8 cellular contexts compared by ENCODE assay signal in the genomic region with DNA sequence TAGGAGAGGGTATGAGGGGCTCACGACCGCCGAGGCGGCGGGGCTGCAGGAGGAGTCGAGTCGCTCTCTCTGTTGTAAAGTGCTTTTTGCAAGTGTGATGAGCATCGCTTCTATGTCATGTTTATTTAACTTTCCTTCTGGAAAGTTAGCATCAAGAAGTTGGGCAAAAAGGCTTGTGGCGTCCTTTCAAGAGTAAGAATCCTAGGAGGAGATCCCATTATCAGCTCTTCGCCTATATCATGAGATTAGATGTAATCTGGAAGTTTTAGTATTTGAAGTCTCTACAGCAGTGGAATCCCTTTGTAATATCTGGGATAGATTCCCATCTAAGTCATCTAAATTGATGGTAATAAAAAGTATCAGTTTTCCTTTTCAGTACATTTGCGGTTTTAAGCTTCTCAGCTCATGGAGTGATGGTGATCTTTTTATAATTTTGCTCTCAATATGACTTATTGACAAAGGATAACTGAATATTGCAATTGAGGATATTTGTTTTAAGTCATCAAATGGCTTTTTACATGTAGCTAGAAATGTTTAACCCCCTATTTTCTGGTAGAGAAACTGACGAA. TPM values are rescaled to one million over a fixed set of nuclear protein-coding genes. Genes with fewer than 3 reads are reported as not detected.
DNase-seq lines count a peak whose midpoint lies in the region; ATAC-seq and TF ChIP-seq lines count a peak whose summit lies in the region.

No MANE protein-coding gene starts in this region.

- no peaks in the 10 kb centered on the region for H3K36me3 ChIP-seq in kidney epithelial cell (ENCODE audit: control insufficient read depth, insufficient read depth, low read length)

- peak overlapping the region; percentile 53 for H3K27ac ChIP-seq in temporal lobe (ENCODE audit: low read depth, low read length)

- no peak for ATAC-seq in activated naive CD8-positive, alpha-beta T cell treated with anti-CD3 and anti-CD28 coated beads, Interleukin-2, amount 10 ng/mL, durations not matched to agents 7 days and 5 days (ENCODE audit: low read depth)

- peaks cover 48% of the 10 kb centered on the region for H3K4me1 Mint-ChIP-seq in activated CD4-positive, alpha-beta T cell treated with anti-CD3 and anti-CD28 coated beads, Interleukin-2, amount 10 ng/mL, durations not matched to agents 24 days and 14 days
- H3K4me1 Mint-ChIP-seq in activated naive CD8-positive, alpha-beta T cell treated with anti-CD3 and anti-CD28 coated beads, Interleukin-2, amount 10 ng/mL, durations not matched to agents 7 days and 5 days, result peaks cover 49% of the 10 kb centered on the region

- H3K36me3 Mint-ChIP-seq in activated CD4-positive, alpha-beta T cell treated with anti-CD3 and anti-CD28 coated beads, Interleukin-2, amount 10 ng/mL, durations not matched to agents 24 days and 14 days (ENCODE audit: low read depth), result peaks cover 8% of the 10 kb centered on the region
- peaks cover 5% of the 10 kb centered on the region for H3K36me3 Mint-ChIP-seq in activated naive CD8-positive, alpha-beta T cell treated with anti-CD3 and anti-CD28 coated beads, Interleukin-2, amount 10 ng/mL, durations not matched to agents 7 days and 5 days

- peak overlapping the region; percentile 91 for H3K4me3 Mint-ChIP-seq in activated CD4-positive, alpha-beta T cell treated with anti-CD3 and anti-CD28 coated beads, Interleukin-2, amount 10 ng/mL, durations not matched to agents 24 days and 14 days
- peak overlapping the region; percentile 85 for H3K4me3 Mint-ChIP-seq in activated naive CD8-positive, alpha-beta T cell treated with anti-CD3 and anti-CD28 coated beads, Interleukin-2, amount 10 ng/mL, durations not matched to agents 7 days and 5 days

- peak overlapping the region; percentile 95 for H3K4me3 ChIP-seq in kidney epithelial cell (ENCODE audit: low read depth, low read length)

- no peaks in the 10 kb centered on the region for H3K9me3 Mint-ChIP-seq in activated CD4-positive, alpha-beta T cell treated with anti-CD3 and anti-CD28 coated beads, Interleukin-2, amount 10 ng/mL, durations not matched to agents 24 days and 14 days
- no peaks in the 10 kb centered on the region for H3K9me3 Mint-ChIP-seq in activated naive CD8-positive, alpha-beta T cell treated with anti-CD3 and anti-CD28 coated beads, Interleukin-2, amount 10 ng/mL, durations not matched to agents 7 days and 5 days

- H3K27ac Mint-ChIP-seq in activated CD4-positive, alpha-beta T cell treated with anti-CD3 and anti-CD28 coated beads, Interleukin-2, amount 10 ng/mL, durations not matched to agents 24 days and 14 days, result peak overlapping the region; percentile 75
- peak overlapping the region; percentile 77 for H3K27ac Mint-ChIP-seq in activated naive CD8-positive, alpha-beta T cell treated with anti-CD3 and anti-CD28 coated beads, Interleukin-2, amount 10 ng/mL, durations not matched to agents 7 days and 5 days

- POLR2A ChIA-PET in activated naive CD8-positive, alpha-beta T cell treated with anti-CD3 and anti-CD28 coated beads, Interleukin-2, amount 10 ng/mL, durations not matched to agents 7 days and 5 days (lab: Charles Lee), result interaction anchor here (0.9 to 1.0 kb wide), 2 partner anchors 163 to 200 kb away, joined by 3 read pairs; a partner anchor contains a TSS

- DNase-seq in activated CD4-positive, alpha-beta T cell treated with anti-CD3 and anti-CD28 coated beads, Interleukin-2, amount 10 ng/mL, durations not matched to agents 24 days and 14 days, result no peak
- no peak for DNase-seq in activated CD4-positive, alpha-beta T cell treated with anti-CD3 and anti-CD28 coated beads, Interleukin-2, amount 50 U/mL, for 4 hours
- no peak for DNase-seq in activated naive CD8-positive, alpha-beta T cell treated with anti-CD3 and anti-CD28 coated beads, Interleukin-2, amount 10 ng/mL, durations not matched to agents 7 days and 5 days
- no peak for DNase-seq in kidney epithelial cell (ENCODE audit: low read depth)
- DNase-seq in SW480 (ENCODE audit: low spot score), result no peak
- DNase-seq in OCI-M1 (lab: John Stamatoyannopoulos, UW), result no peak
- DNase-seq in cerebellum (ENCODE audit: low spot score), result no peak

- H3K27me3 ChIP-seq in kidney epithelial cell (ENCODE audit: control insufficient read depth, insufficient read depth, low read length), result no peaks in the 10 kb centered on the region

- no peaks in the 10 kb centered on the region for H3K27me3 Mint-ChIP-seq in activated CD4-positive, alpha-beta T cell treated with anti-CD3 and anti-CD28 coated beads, Interleukin-2, amount 10 ng/mL, durations not matched to agents 24 days and 14 days
- H3K27me3 Mint-ChIP-seq in activated naive CD8-positive, alpha-beta T cell treated with anti-CD3 and anti-CD28 coated beads, Interleukin-2, amount 10 ng/mL, durations not matched to agents 7 days and 5 days, result no peaks in the 10 kb centered on the region

- intact Hi-C loops in activated CD4-positive, alpha-beta T cell treated with anti-CD3 and anti-CD28 coated beads, Interleukin-2, amount 10 ng/mL, durations not matched to agents 24 days and 14 days (cut with micrococcal nuclease), result no loop called here

- TF ChIP-seq CTCF in kidney epithelial cell (IDR thresholded peaks at IDR 0.05; ENCODE audit: insufficient read depth, low read length, poor library complexity, severe bottlenecking), result no peak

RNA-seq across cellular contexts. Expression of a gene that starts 1.7 kb away (rescaled TPM):
- 25.9 and 26.7 TPM in 2 replicates for total RNA-seq in activated CD4-positive, alpha-beta T cell treated with anti-CD3 and anti-CD28 coated beads, Interleukin-2, amount 10 ng/mL, durations not matched to agents 24 days and 14 days
- 10 to 100 TPM; 15.9 to 16.2 TPM for total RNA-seq in activated naive CD8-positive, alpha-beta T cell treated with anti-CD3 and anti-CD28 coated beads, Interleukin-2, amount 10 ng/mL, durations not matched to agents 7 days and 5 days
- total RNA-seq in kidney epithelial cell, result 42.5 and 46.6 TPM in 2 replicates
- 17.9 TPM for total RNA-seq in temporal lobe
- 49.3 TPM for total RNA-seq in cerebellum
